8 cellular contexts compared by ENCODE assay signal in the genomic region with DNA sequence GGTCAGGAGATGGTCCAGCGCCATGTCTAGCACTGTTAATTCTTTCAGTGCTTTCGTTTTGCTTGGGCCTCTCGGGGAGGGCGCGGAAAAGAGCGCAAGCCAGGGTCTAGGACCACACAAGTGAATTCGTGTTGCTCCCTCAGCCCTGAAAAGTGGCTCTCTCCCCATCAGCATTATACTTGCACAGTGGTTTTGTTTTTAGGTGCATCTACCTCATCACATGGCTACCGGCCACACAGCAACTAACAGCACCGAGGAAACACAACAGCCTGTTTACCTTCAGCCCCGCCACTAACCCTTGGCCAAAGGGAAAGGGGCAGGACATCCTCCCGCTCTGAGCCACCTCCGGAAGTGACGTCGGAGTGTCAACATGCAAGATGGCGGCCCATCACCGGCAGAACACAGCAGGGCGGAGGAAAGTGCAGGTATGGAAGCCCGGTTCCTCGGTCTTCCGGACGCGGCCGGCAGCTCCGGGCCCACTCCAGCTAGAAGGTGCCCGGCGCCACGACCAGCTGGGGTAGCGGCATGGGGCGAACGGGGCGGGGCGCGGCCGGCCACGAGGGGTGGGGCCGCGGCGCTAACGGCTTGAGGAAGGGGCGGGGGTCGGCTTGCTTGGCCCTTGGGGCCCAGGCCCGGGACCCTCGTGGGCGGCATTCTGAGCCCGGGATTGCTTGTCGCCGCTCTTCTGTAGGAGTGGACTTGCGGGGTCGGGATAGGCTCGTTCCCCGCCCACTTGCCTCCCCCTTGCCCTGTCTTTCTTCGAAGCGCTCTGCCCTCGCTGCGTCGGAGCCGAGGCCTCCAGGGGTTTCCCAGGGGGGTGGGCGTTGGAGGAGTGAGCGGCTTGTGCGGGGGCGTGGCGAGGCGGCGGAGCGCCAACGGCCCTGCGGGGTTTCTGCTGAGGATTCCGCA. TPM values are rescaled to one million over a fixed set of nuclear protein-coding genes. Genes with fewer than 3 reads are reported as not detected.
DNase-seq lines count a peak whose midpoint lies in the region; ATAC-seq lines count a peak whose summit lies in the region.

A gene (minus strand): TSS at position 296 of the 909 bp plus-strand sequence. CDS start 101,582 bp downstream, outside the sequence.
A gene (plus strand): TSS at position 368 of the 909 bp plus-strand sequence. CDS start 10 bp downstream, at position 378.

- peak within 1 kb of the TSS; percentile 61 to 97 for H3K4ac ChIP-seq in mesenchymal stem cell (ENCODE audit: low read depth in 1 of 2, low read length in 2 of 2)

- H3K9ac ChIP-seq in endocrine pancreas (ENCODE audit: control insufficient read depth, insufficient read depth, low read length) (peak within 1 kb of the TSS; percentile 88), mesenchymal stem cell (ENCODE audit: low read length) (peak within 1 kb of the TSS; percentile 93)

- H3K9me3 ChIP-seq in endocrine pancreas (ENCODE audit: control insufficient read depth, low read length) (no peaks in the 10 kb centered on the region), mesenchymal stem cell (ENCODE audit: control insufficient read depth, low read length) (no peaks in the 10 kb centered on the region)

- peak within 1 kb of the TSS; percentile 88 for H3K4me3 Mint-ChIP-seq in activated CD8-positive, alpha-beta memory T cell treated with anti-CD3 and anti-CD28 coated beads, Interleukin-2, amount 10 ng/mL, durations not matched to agents 7 days and 5 days

- H2BK12ac ChIP-seq in mesenchymal stem cell (ENCODE audit: low read length in 2 of 2), result peak within 1 kb of the TSS in 1 of 2 experiments; percentile 47

- H4K8ac ChIP-seq in mesenchymal stem cell (ENCODE audit: low read length), result peak within 1 kb of the TSS; percentile 92

- H3K36me3 ChIP-seq in endocrine pancreas (ENCODE audit: control insufficient read depth, insufficient read depth, low read length) (no peaks in the 10 kb centered on the region), mesenchymal stem cell (ENCODE audit: control insufficient read depth in 1 of 2, insufficient read depth in 2 of 2, low read depth in 1 of 2, low read length in 2 of 2) (no peaks in the 10 kb centered on the region)

- CTCF ChIA-PET in activated CD8-positive, alpha-beta memory T cell treated with anti-CD3 and anti-CD28 coated beads, Interleukin-2, amount 10 ng/mL, durations not matched to agents 7 days and 5 days (lab: Charles Lee), result no interaction called here

- peak within 1 kb of the TSS; percentile 26 for H3K27ac ChIP-seq in mesenchymal stem cell (ENCODE audit: low read length, poor library complexity, severe bottlenecking)

- H3K4me3 ChIP-seq in endocrine pancreas (ENCODE audit: control insufficient read depth, insufficient read depth, low read length) (peak within 1 kb of the TSS; percentile 82), mesenchymal stem cell (ENCODE audit: insufficient read depth in 1 of 2, low read depth in 1 of 2, low read length in 2 of 2) (peak within 1 kb of the TSS; percentile 88 to 92)

- H3K27me3 Mint-ChIP-seq in activated CD8-positive, alpha-beta memory T cell treated with anti-CD3 and anti-CD28 coated beads, Interleukin-2, amount 10 ng/mL, durations not matched to agents 7 days and 5 days, result no peaks in the 10 kb centered on the region

- H3K27ac Mint-ChIP-seq in activated CD8-positive, alpha-beta memory T cell treated with anti-CD3 and anti-CD28 coated beads, Interleukin-2, amount 10 ng/mL, durations not matched to agents 7 days and 5 days, result peak within 1 kb of the TSS; percentile 96

- peak within 1 kb of the TSS in 1 of 2 experiments; percentile 64 for H3K23ac ChIP-seq in mesenchymal stem cell (ENCODE audit: low read length in 2 of 2)

- H3K14ac ChIP-seq in mesenchymal stem cell (ENCODE audit: low read length in 2 of 2), result peak within 1 kb of the TSS in 1 of 2 experiments; percentile 87

- H3K4me1 Mint-ChIP-seq in activated CD8-positive, alpha-beta memory T cell treated with anti-CD3 and anti-CD28 coated beads, Interleukin-2, amount 10 ng/mL, durations not matched to agents 7 days and 5 days, result peaks cover 37% of the 10 kb centered on the region

- no peak within 1 kb of the TSS for H2BK15ac ChIP-seq in mesenchymal stem cell (ENCODE audit: low read depth, poor library complexity, severe bottlenecking)

- H3K36me3 Mint-ChIP-seq in activated CD8-positive, alpha-beta memory T cell treated with anti-CD3 and anti-CD28 coated beads, Interleukin-2, amount 10 ng/mL, durations not matched to agents 7 days and 5 days, result no peaks in the 10 kb centered on the region

- H3K9me3 Mint-ChIP-seq in activated CD8-positive, alpha-beta memory T cell treated with anti-CD3 and anti-CD28 coated beads, Interleukin-2, amount 10 ng/mL, durations not matched to agents 7 days and 5 days (ENCODE audit: low read depth), result no peaks in the 10 kb centered on the region

- peaks cover 16% of the 10 kb centered on the region for H3K79me1 ChIP-seq in mesenchymal stem cell (replicated peaks; ENCODE audit: low read length, poor library complexity, severe bottlenecking)

- peak; percentile 96 for ATAC-seq in GM21367 (IDR thresholded peaks at IDR 0.05; ENCODE audit: unreplicated experiment)
- ATAC-seq in activated CD8-positive, alpha-beta memory T cell treated with anti-CD3 and anti-CD28 coated beads, Interleukin-2, amount 10 ng/mL, durations not matched to agents 7 days and 5 days, result peak; percentile 94

- H4K91ac ChIP-seq in mesenchymal stem cell (ENCODE audit: low read length), result peak within 1 kb of the TSS; percentile 3

- WGBS in mesenchymal stem cell, result 2% methylated on average over 67 of the region's 68 CpGs

- DNase-seq in COR-L47 (lab: John Stamatoyannopoulos, UW) (peak; percentile 70), HT1080 (ENCODE audit: low read depth) (peak; percentile 77), NOMO-1 (lab: John Stamatoyannopoulos, UW; ENCODE audit: unreplicated experiment in 2 of 2) (peak; percentile 79 to 86), mesenchymal stem cell (peak; percentile 94)
- DNase-seq in activated CD8-positive, alpha-beta memory T cell treated with anti-CD3 and anti-CD28 coated beads, Interleukin-2, amount 10 ng/mL, durations not matched to agents 7 days and 5 days, result peak; percentile 97
- DNase-seq in stimulated activated CD8-positive, alpha-beta memory T cell treated with anti-CD3 and anti-CD28 coated beads, Interleukin-12 subunit alpha, Interleukin-12 subunit beta, amount 100 ng/mL, for 24 hours (ENCODE audit: extremely low read depth), result peak; percentile 86

- peaks cover 17% of the 10 kb centered on the region for H3K4me1 ChIP-seq in endocrine pancreas (ENCODE audit: control insufficient read depth, insufficient read depth, low read length)
- H3K4me1 ChIP-seq in mesenchymal stem cell (ENCODE audit: control insufficient read depth, insufficient read depth, low read depth, low read length), result peaks cover 1% of the 10 kb centered on the region

- H2BK120ac ChIP-seq in mesenchymal stem cell (ENCODE audit: low read depth, low read length), result no peak within 1 kb of the TSS

- peak within 1 kb of the TSS; percentile 88 for H3K4me2 ChIP-seq in mesenchymal stem cell (ENCODE audit: low read length, poor library complexity, severe bottlenecking)

- H3K27me3 ChIP-seq in endocrine pancreas (ENCODE audit: control insufficient read depth, insufficient read depth, low read length), result no peaks in the 10 kb centered on the region
- peaks cover 0 to 7% of the 10 kb centered on the region in 2 experiments for H3K27me3 ChIP-seq in mesenchymal stem cell (ENCODE audit: control insufficient read depth in 1 of 2, insufficient read depth in 1 of 2, low read length in 2 of 2)

- H3K18ac ChIP-seq in mesenchymal stem cell (ENCODE audit: low read depth in 1 of 2, low read length in 2 of 2), result peak within 1 kb of the TSS; percentile 37 to 98

- no peak within 1 kb of the TSS for H2BK5ac ChIP-seq in mesenchymal stem cell (ENCODE audit: low read depth, low read length, poor library complexity, severe bottlenecking)

- H2AFZ ChIP-seq in mesenchymal stem cell (ENCODE audit: low read depth, low read length), result peak within 1 kb of the TSS; percentile 98

- peak within 1 kb of the TSS; percentile 26 for H2AK5ac ChIP-seq in mesenchymal stem cell (ENCODE audit: low read length, severe bottlenecking)

RNA-seq across cellular contexts. Expression of the first gene that starts in this region (rescaled TPM):
- not detected in 2 replicates for total RNA-seq in HT1080 (2014; rRNA removed; shearing (Covaris generic))
- not detected in 2 replicates for polyA plus RNA-seq in HT1080 (2015; cell fraction: cytosol; rRNA removed)
- polyA plus RNA-seq in HT1080 (2015; cell fraction: nucleus; rRNA removed), result not detected in 2 replicates
- under 1 TPM; 0.03 to 0.05 TPM for total RNA-seq in activated CD8-positive, alpha-beta memory T cell treated with anti-CD3 and anti-CD28 coated beads, Interleukin-2, amount 10 ng/mL, durations not matched to agents 7 days and 5 days
- 0.01 TPM for polyA plus RNA-seq in mesenchymal stem cell (2013, experiment 1 of 2)
- polyA plus RNA-seq in mesenchymal stem cell (2013, experiment 2 of 2), result 0.01 TPM

RNA-seq across cellular contexts. Expression of the second gene that starts in this region (rescaled TPM):
- total RNA-seq in HT1080 (2014; rRNA removed; shearing (Covaris generic)), result 12.8 and 19.9 TPM in 2 replicates
- polyA plus RNA-seq in HT1080 (2015; cell fraction: cytosol; rRNA removed), result 21.3 and 29.0 TPM in 2 replicates
- polyA plus RNA-seq in HT1080 (2015; cell fraction: nucleus; rRNA removed), result 50.7 and 57.5 TPM in 2 replicates
- 10 to 100 TPM; 25.7 to 34.5 TPM for total RNA-seq in activated CD8-positive, alpha-beta memory T cell treated with anti-CD3 and anti-CD28 coated beads, Interleukin-2, amount 10 ng/mL, durations not matched to agents 7 days and 5 days
- polyA plus RNA-seq in mesenchymal stem cell (2013, experiment 1 of 2), result 18.1 TPM
- 19.9 TPM for polyA plus RNA-seq in mesenchymal stem cell (2013, experiment 2 of 2)

Comparison
In these comparisons a context has a peak if more than half of its experiments do, and no peak if none do; other contexts are left out.
1. Peak in every context shown above with its lines: DNase-seq, ATAC-seq, H3K4me3 ChIP-seq and H3K27ac ChIP-seq.